24 cellular contexts compared by ENCODE assay signal in the genomic region with DNA sequence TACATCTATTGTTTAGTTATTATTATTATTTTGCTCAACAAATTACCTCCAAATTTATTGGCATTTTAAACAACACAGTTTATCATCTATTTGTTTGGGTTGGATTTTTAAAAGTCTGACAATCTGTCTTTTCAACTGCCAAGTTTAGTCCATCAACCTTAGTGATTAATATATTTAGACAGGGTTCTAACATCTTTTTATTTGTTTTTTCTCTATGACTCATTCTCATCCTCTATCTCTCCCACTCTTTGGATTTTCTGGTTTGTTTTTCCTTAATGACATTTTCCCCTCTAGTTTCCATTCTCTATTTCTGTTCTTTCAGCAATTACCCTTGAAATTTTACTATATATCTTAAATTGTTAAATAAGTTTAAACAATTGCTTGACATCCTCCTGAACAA.
"Had no signal": no experiment of that assay in that cellular context is flagged by ENCODE, and none has a peak within 500 bp of the region (broad histone marks: within the 10 kb centered on the region; RNA-seq: fewer than 3 reads in every experiment).

No MANE protein-coding gene starts in this region.

- H3K9me3 Mint-ChIP-seq: activated CD8-positive, alpha-beta T cell treated with anti-CD3 and anti-CD28 coated beads for 36 hours; activated naive CD8-positive, alpha-beta T cell treated with anti-CD3 and anti-CD28 coated beads, Interleukin-2, amount 10 ng/mL, durations not matched to agents 7 days and 5 days; activated T-cell treated with anti-CD3 and anti-CD28 coated beads, Interleukin-2, amount 50 U/mL, for 72 hours; activated T-helper 2 cell treated with anti-CD3 and anti-CD28 coated beads, Interferon-gamma antibody, Interleukin-2, Interleukin-4, amounts not matched to agents 10 μg/mL and 5 μg/mL and 100 μg/mL, durations not matched to agents 14 hours and 24 hours and 36 hours; T-cell had no signal

- H3K27ac Mint-ChIP-seq: activated CD4-positive, alpha-beta T cell treated with anti-CD3 and anti-CD28 coated beads for 36 hours; activated CD8-positive, alpha-beta T cell treated with anti-CD3 and anti-CD28 coated beads for 36 hours; activated naive CD8-positive, alpha-beta T cell treated with anti-CD3 and anti-CD28 coated beads, Interleukin-2, amount 10 ng/mL, durations not matched to agents 7 days and 5 days; activated T-cell treated with anti-CD3 and anti-CD28 coated beads, Interleukin-2, amount 50 U/mL, for 72 hours; activated T-helper 2 cell treated with anti-CD3 and anti-CD28 coated beads, Interferon-gamma antibody, Interleukin-2, Interleukin-4, amounts not matched to agents 10 μg/mL and 5 μg/mL and 100 μg/mL, durations not matched to agents 14 hours and 24 hours and 36 hours; T-cell had no signal

- H3K27me3 Mint-ChIP-seq: activated CD4-positive, alpha-beta T cell treated with anti-CD3 and anti-CD28 coated beads for 36 hours; activated CD8-positive, alpha-beta T cell treated with anti-CD3 and anti-CD28 coated beads for 36 hours; activated naive CD8-positive, alpha-beta T cell treated with anti-CD3 and anti-CD28 coated beads, Interleukin-2, amount 10 ng/mL, durations not matched to agents 7 days and 5 days; T-cell had no signal

- H3K4me1 ChIP-seq: breast epithelium had no signal

- H3K4me3 ChIP-seq: breast epithelium, SK-N-MC had no signal

- H3K27me3 ChIP-seq: breast epithelium had no signal

- ATAC-seq: activated CD4-positive, alpha-beta T cell treated with anti-CD3 and anti-CD28 coated beads for 36 hours; activated CD8-positive, alpha-beta T cell treated with anti-CD3 and anti-CD28 coated beads for 36 hours; activated T-cell treated with anti-CD3 and anti-CD28 coated beads, Interleukin-2, amount 50 U/mL, for 72 hours; Panc1; Right ventricle myocardium inferior; T-cell had no signal

- DNase-seq: activated CD4-positive, alpha-beta T cell treated with anti-CD3 and anti-CD28 coated beads for 36 hours; activated CD8-positive, alpha-beta memory T cell treated with anti-CD3 and anti-CD28 coated beads, Interleukin-2, amount 50 U/mL, for 4 hours; activated CD8-positive, alpha-beta T cell treated with anti-CD3 and anti-CD28 coated beads for 36 hours; activated naive CD4-positive, alpha-beta T cell; activated naive CD8-positive, alpha-beta T cell treated with anti-CD3 and anti-CD28 coated beads, Interleukin-2, amount 10 ng/mL, durations not matched to agents 7 days and 5 days; activated T-cell treated with anti-CD3 and anti-CD28 coated beads, Interleukin-2, amount 50 U/mL, for 72 hours; aorta; central memory CD4-positive, alpha-beta T cell; Karpas-422; NCI-H1048; NCI-H1417; NCI-H2029; NCI-H345; NCI-H510A; NCI-H526 treated with DMSO at 0.1 percent for 48 hours; NCI-H82; RPMI8226; T-cell; WERI-Rb-1 had no signal

- H3K27ac ChIP-seq: breast epithelium, SK-N-MC, WERI-Rb-1 had no signal

- H3K4me3 Mint-ChIP-seq: activated CD4-positive, alpha-beta T cell treated with anti-CD3 and anti-CD28 coated beads for 36 hours; activated CD8-positive, alpha-beta T cell treated with anti-CD3 and anti-CD28 coated beads for 36 hours; activated naive CD8-positive, alpha-beta T cell treated with anti-CD3 and anti-CD28 coated beads, Interleukin-2, amount 10 ng/mL, durations not matched to agents 7 days and 5 days; activated T-cell treated with anti-CD3 and anti-CD28 coated beads, Interleukin-2, amount 50 U/mL, for 72 hours; T-cell had no signal

- H3K9me3 ChIP-seq: breast epithelium had no signal

- H3K36me3 ChIP-seq: breast epithelium, WERI-Rb-1 had no signal
